23 cellular contexts compared by ENCODE assay signal in the genomic region with DNA sequence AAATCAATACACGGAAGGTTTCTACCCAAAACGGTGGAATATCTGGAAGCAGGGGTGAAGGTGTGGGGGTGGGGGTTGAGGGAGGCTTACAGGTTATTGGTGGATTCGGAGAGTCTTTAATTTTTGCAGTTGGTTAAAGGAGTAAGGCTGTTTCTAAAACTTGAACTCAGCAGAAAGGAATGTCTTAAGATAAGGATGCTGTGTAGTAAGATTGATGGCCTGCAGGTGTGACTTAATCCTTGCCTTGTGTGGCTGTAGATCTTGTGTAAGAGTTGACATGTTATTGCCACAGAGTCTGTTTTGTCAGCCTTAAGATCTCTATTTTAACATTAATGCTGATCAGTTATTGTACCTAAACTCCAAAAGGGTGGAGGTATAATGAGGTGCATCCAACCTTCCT. TPM values are rescaled to one million over a fixed set of nuclear protein-coding genes. Genes with fewer than 3 reads are reported as not detected.
DNase-seq lines count a peak whose midpoint lies in the region; ATAC-seq, FAIRE-seq and TF ChIP-seq lines count a peak whose summit lies in the region.
"Had no signal": no experiment of that assay in that cellular context is flagged by ENCODE, and none has a peak within 500 bp of the region (broad histone marks: within the 10 kb centered on the region; RNA-seq: fewer than 3 reads in every experiment).

No MANE protein-coding gene starts in this region.

- no peak overlapping the region for H2AFZ ChIP-seq in H9 (ENCODE audit: low read length)
- no peak overlapping the region for H2AFZ ChIP-seq in astrocyte (ENCODE audit: low read depth, low read length)
- H2AFZ ChIP-seq in smooth muscle cell (ENCODE audit: low read depth): no peak overlapping the region

- no peak for DNase-seq in H9
- peak; percentile 18 for DNase-seq in astrocyte (ENCODE audit: low read depth)
- no peak for DNase-seq in left lung
- DNase-seq in psoas muscle: no peak
- DNase-seq in stimulated activated CD4-positive, alpha-beta T cell treated with anti-CD3 and anti-CD28 coated beads, Interleukin-2, amount 100 ng/mL, for 24 hours: no peak
- no peak for DNase-seq in hepatic stellate cell (ENCODE audit: low spot score)
- no peak for DNase-seq in smooth muscle cell (lab: John Stamatoyannopoulos, UW; ENCODE audit: unreplicated experiment)
- DNase-seq: activated CD8-positive, alpha-beta memory T cell treated with anti-CD3 and anti-CD28 coated beads for 24 hours; AML-193; cerebellar nuclear complex; HCEC 1CT; NCI-H1048; NCI-H2081; NCI-H510A; stimulated activated CD4-positive, alpha-beta T cell treated with anti-CD3 and anti-CD28 coated beads, Interleukin-2, amount 100 ng/mL, for 48 hours had no signal

- H2BK5ac ChIP-seq in H9 (ENCODE audit: insufficient read length, low read length): no peak overlapping the region

- H2BK15ac ChIP-seq in H9 (ENCODE audit: low read depth, low read length): no peak overlapping the region

- H2BK12ac ChIP-seq in H9 (ENCODE audit: insufficient read length, low read depth, low read length): no peak overlapping the region

- H3K14ac ChIP-seq in H9 (ENCODE audit: insufficient read depth, low read length): no peak overlapping the region

- no peaks in the 10 kb centered on the region for H3K79me1 ChIP-seq in H9 (ENCODE audit: insufficient read depth, low read depth, low read length, poor library complexity, severe bottlenecking)

- no peak overlapping the region for H2BK20ac ChIP-seq in H9 (ENCODE audit: low read depth, low read length, poor library complexity, severe bottlenecking)

- H3K27ac ChIP-seq in H9 (ENCODE audit: insufficient read length, low read depth, low read length) (no peak overlapping the region), astrocyte (ENCODE audit: low read depth, low read length) (no peak overlapping the region), left lung (peak overlapping the region in 1 of 2 donors; percentile 29), psoas muscle (no peak overlapping the region), smooth muscle cell (ENCODE audit: low read depth) (no peak overlapping the region)
- H3K27ac ChIP-seq: neutrophil, SJSA1 had no signal

- no peak overlapping the region for H3K23ac ChIP-seq in H9 (ENCODE audit: insufficient read length, low read depth, low read length)

- H3K4me1 ChIP-seq in H9 (ENCODE audit: insufficient read depth, low read length): no peaks in the 10 kb centered on the region
- H3K4me1 ChIP-seq in astrocyte (ENCODE audit: insufficient read depth, low read length): no peaks in the 10 kb centered on the region
- H3K4me1 ChIP-seq in left lung: no peaks in the 10 kb centered on the region
- peaks cover 4% of the 10 kb centered on the region for H3K4me1 ChIP-seq in psoas muscle
- no peaks in the 10 kb centered on the region for H3K4me1 ChIP-seq in smooth muscle cell (ENCODE audit: low read depth)
- H3K4me1 ChIP-seq: SJSA1 had no signal

- peak overlapping the region in 1 of 3 experiments; percentile 32; a peak in 2 of 7 replicates for H3K27ac Mint-ChIP-seq in H9
- H3K27ac Mint-ChIP-seq in astrocyte (ENCODE audit: unreplicated experiment): no peak overlapping the region

- no peak overlapping the region for H3K4me2 ChIP-seq in H9 (ENCODE audit: insufficient read depth, insufficient read length, low read length)
- H3K4me2 ChIP-seq in astrocyte (ENCODE audit: low read length): no peak overlapping the region
- H3K4me2 ChIP-seq in smooth muscle cell: no peak overlapping the region

- H3K4me1 Mint-ChIP-seq in H9 (peaks cover 16 to 19% of the 10 kb centered on the region in 2 experiments), astrocyte (ENCODE audit: low read depth, unreplicated experiment) (no peaks in the 10 kb centered on the region)

- no peak overlapping the region for H4K8ac ChIP-seq in H9 (replicated peaks; ENCODE audit: insufficient read length, low read depth, low read length)

- H3K27me3 Mint-ChIP-seq in H9 (ENCODE audit: low read depth) (no peaks in the 10 kb centered on the region), astrocyte (ENCODE audit: low read depth, unreplicated experiment) (peaks cover 4% of the 10 kb centered on the region)

- TF ChIP-seq CTCF in H9 (conservative IDR thresholded peaks at IDR 0.05) (0 out of 3 replicates have a peak, but pooled peaks have one; percentile 21), astrocyte (IDR thresholded peaks at IDR 0.05; ENCODE audit: insufficient read depth, low read depth, low read length) (no peak), left lung (IDR thresholded peaks at IDR 0.05) (no peak), psoas muscle (IDR thresholded peaks at IDR 0.05) (no peak), smooth muscle cell (IDR thresholded peaks at IDR 0.05; ENCODE audit: borderline replicate concordance, insufficient read depth, poor library complexity, severe bottlenecking) (no peak)

- H3F3A ChIP-seq in smooth muscle cell (ENCODE audit: low read depth): no peaks in the 10 kb centered on the region

- H3K9me3 ChIP-seq in H9 (ENCODE audit: control insufficient read depth, low read depth, low read length) (no peaks in the 10 kb centered on the region), astrocyte (ENCODE audit: insufficient read depth, low read depth, low read length) (no peaks in the 10 kb centered on the region), left lung (no peaks in the 10 kb centered on the region), psoas muscle (no peaks in the 10 kb centered on the region), smooth muscle cell (replicated peaks; ENCODE audit: low read depth) (no peaks in the 10 kb centered on the region)
- H3K9me3 ChIP-seq: neutrophil, SJSA1 had no signal

- FAIRE-seq in astrocyte (lab: Jason Lieb, UNC): no peak
- FAIRE-seq: GM12892 had no signal

- H3K9ac ChIP-seq in H9 (ENCODE audit: extremely low read depth, insufficient read length, low read length) (no peak overlapping the region), astrocyte (ENCODE audit: low read length) (no peak overlapping the region), smooth muscle cell (ENCODE audit: low read depth) (no peak overlapping the region)

- no peak overlapping the region for H2AK5ac ChIP-seq in H9 (ENCODE audit: insufficient read length, low read length)

- H3K4me3 ChIP-seq in astrocyte (ENCODE audit: insufficient read depth, low read depth, low read length): no peak overlapping the region
- H3K4me3 ChIP-seq in left lung: no peak overlapping the region
- peak overlapping the region; percentile 23 for H3K4me3 ChIP-seq in psoas muscle
- H3K4me3 ChIP-seq in smooth muscle cell: no peak overlapping the region
- H3K4me3 ChIP-seq: lung, SJSA1 had no signal

- WGBS in H9 (ENCODE audit: extremely low coverage, insufficient read length, low lambda C conversion rate): no CpG with 5 or more reads among the region's 3 CpGs
- 22 to 27% (median 23%) methylated on average over 3 of the region's 3 CpGs for WGBS in psoas muscle, 3 donors
- 49% methylated on average over 3 of the region's 3 CpGs for WGBS in smooth muscle cell (ENCODE audit: low lambda C conversion rate)

- H3K9me3 Mint-ChIP-seq in H9: peaks cover 9% of the 10 kb centered on the region in 2 experiments; a peak in 4 of 5 replicates
- no peaks in the 10 kb centered on the region for H3K9me3 Mint-ChIP-seq in astrocyte (ENCODE audit: unreplicated experiment)

- no peak overlapping the region for H3T11ph ChIP-seq in H9 (ENCODE audit: low read length)

- H4K20me1 ChIP-seq in H9 (ENCODE audit: control insufficient read depth, insufficient read depth, insufficient read length) (no peaks in the 10 kb centered on the region), astrocyte (ENCODE audit: insufficient read depth, low read length) (no peaks in the 10 kb centered on the region), smooth muscle cell (ENCODE audit: low read depth) (no peaks in the 10 kb centered on the region)

- H3K27me3 ChIP-seq in H9 (ENCODE audit: insufficient read depth, low read length) (no peaks in the 10 kb centered on the region), astrocyte (ENCODE audit: insufficient read depth, low read length) (no peaks in the 10 kb centered on the region), left lung (no peaks in the 10 kb centered on the region), psoas muscle (ENCODE audit: insufficient read depth in 3 of 3, low read length in 2 of 3) (no peaks in the 10 kb centered on the region), smooth muscle cell (ENCODE audit: low read depth) (no peaks in the 10 kb centered on the region)
- H3K27me3 ChIP-seq: neutrophil, SJSA1 had no signal

- H3K36me3 ChIP-seq in astrocyte (ENCODE audit: insufficient read depth, low read length) (no peaks in the 10 kb centered on the region), left lung (no peaks in the 10 kb centered on the region), psoas muscle (ENCODE audit: insufficient read depth in 1 of 2, low read depth in 1 of 2) (no peaks in the 10 kb centered on the region), smooth muscle cell (ENCODE audit: low read depth) (no peaks in the 10 kb centered on the region)
- H3K36me3 ChIP-seq: neutrophil, SJSA1 had no signal

- no peak overlapping the region for H3K4me3 Mint-ChIP-seq in H9
- no peak overlapping the region for H3K4me3 Mint-ChIP-seq in astrocyte (ENCODE audit: unreplicated experiment)

- no peaks in the 10 kb centered on the region for H3K79me2 ChIP-seq in H9 (ENCODE audit: insufficient read depth, low read length)
- no peaks in the 10 kb centered on the region for H3K79me2 ChIP-seq in astrocyte (ENCODE audit: insufficient read depth, low read length)
- no peaks in the 10 kb centered on the region for H3K79me2 ChIP-seq in smooth muscle cell (ENCODE audit: low read depth)

- H3K18ac ChIP-seq in H9 (ENCODE audit: insufficient read length, low read depth, low read length): no peak overlapping the region

- no peak overlapping the region for H3K56ac ChIP-seq in H9 (ENCODE audit: insufficient read length, low read depth, low read length)

- no peak overlapping the region for H4K5ac ChIP-seq in H9 (ENCODE audit: insufficient read length, low read depth, low read length)

- no peak overlapping the region for H3K4ac ChIP-seq in H9 (ENCODE audit: low read depth, low read length)

- no peak overlapping the region for H4K91ac ChIP-seq in H9 (ENCODE audit: insufficient read length, low read depth, low read length)

- H2BK120ac ChIP-seq in H9 (ENCODE audit: low read depth, low read length, poor library complexity, severe bottlenecking): no peak overlapping the region

- H3K23me2 ChIP-seq in H9 (ENCODE audit: insufficient read length, low read depth, low read length, poor library complexity, severe bottlenecking): no peaks in the 10 kb centered on the region

- intact Hi-C loops in left lung (cut with DNase I): no loop called here
- intact Hi-C loops in psoas muscle (cut with DNase I): no loop called here

- H3K36me3 Mint-ChIP-seq in H9 (ENCODE audit: insufficient read depth in 1 of 3, low read depth in 3 of 3): peaks cover 0 to 8% (median 6%) of the 10 kb centered on the region in 3 experiments; a peak in 2 of 7 replicates
- no peaks in the 10 kb centered on the region for H3K36me3 Mint-ChIP-seq in astrocyte (ENCODE audit: low read depth, unreplicated experiment)

- peak; percentile 78 for ATAC-seq in left lung
- peak in 2 of 4 donors; percentile 61 to 74 for ATAC-seq in psoas muscle
- no peak for ATAC-seq in GM21576 (IDR thresholded peaks at IDR 0.05; ENCODE audit: unreplicated experiment)
- ATAC-seq: sciatic nerve had no signal

RNA-seq across cellular contexts. Expression of a gene that starts 16.4 kb away (rescaled TPM):
- total RNA-seq in H9 (2021) (not detected in 2 replicates), astrocyte (not detected in 2 replicates), left lung (not detected), psoas muscle (not detected), smooth muscle cell (not detected in 2 replicates)
- polyA plus RNA-seq in psoas muscle (not detected), smooth muscle cell (not detected in 2 replicates)
- total RNA-seq: lung, sciatic nerve, SJSA1, temporal lobe had no signal
- polyA plus RNA-seq: adipose tissue, lung had no signal
